21 cellular contexts compared by ENCODE assay signal in the genomic region with DNA sequence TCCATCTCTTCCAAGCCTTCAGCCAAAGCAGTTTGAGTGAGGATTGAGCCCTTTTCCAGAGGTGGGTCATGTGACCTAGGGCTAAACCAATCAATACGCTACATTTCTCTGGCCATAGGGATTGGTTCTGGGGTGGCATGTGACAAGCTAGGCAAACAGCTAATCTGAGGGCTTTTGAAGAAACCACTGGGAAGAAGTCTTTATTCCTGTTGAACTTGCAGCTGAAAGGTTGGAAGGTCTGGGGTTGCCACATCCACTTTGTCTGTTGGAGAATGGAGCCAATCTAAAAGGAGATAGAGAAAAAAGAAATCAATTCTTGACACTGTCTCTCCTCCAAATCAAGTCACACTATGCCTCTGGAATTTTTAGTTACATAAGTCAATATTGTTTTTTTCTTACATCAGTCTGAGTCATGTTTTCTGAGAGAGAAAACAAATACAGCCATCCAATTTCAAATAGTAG.
DNase-seq lines count a peak whose midpoint lies in the region; ATAC-seq and TF ChIP-seq lines count a peak whose summit lies in the region.
"Had no signal": no experiment of that assay in that cellular context is flagged by ENCODE, and none has a peak within 500 bp of the region (broad histone marks: within the 10 kb centered on the region; RNA-seq: fewer than 3 reads in every experiment).

No MANE protein-coding gene starts in this region.

- TF ChIP-seq CTCF in chondrocyte (IDR thresholded peaks at IDR 0.05) (no peak), mesothelial cell of epicardium (IDR thresholded peaks at IDR 0.05; ENCODE audit: unreplicated experiment) (no peak), lower leg skin (IDR thresholded peaks at IDR 0.05) (no peak), GM20000 (IDR thresholded peaks at IDR 0.05; ENCODE audit: extremely low read depth, missing control alignments) (no peak)

- no peaks in the 10 kb centered on the region for H3K9me3 Mint-ChIP-seq in chondrocyte (ENCODE audit: low read depth)
- no peaks in the 10 kb centered on the region for H3K9me3 Mint-ChIP-seq in mesothelial cell of epicardium
- H3K9me3 Mint-ChIP-seq: activated CD4-positive, alpha-beta T cell treated with anti-CD3 and anti-CD28 coated beads, Interleukin-2, amount 10 ng/mL, durations not matched to agents 24 days and 14 days had no signal

- H3K4me3 ChIP-seq in lower leg skin (ENCODE audit: low read depth, poor library complexity, severe bottlenecking), result no peak overlapping the region
- H3K4me3 ChIP-seq: body of pancreas, dorsolateral prefrontal cortex, GM12878, heart right ventricle, Peyer's patch, right lobe of liver, stomach had no signal

- DNase-seq in AG20443 (ENCODE audit: low spot score), result peak; percentile 29
- peak; percentile 42 for DNase-seq in NCI-H226
- DNase-seq in chondrocyte (ENCODE audit: low spot score), result no peak
- no peak for DNase-seq in mesothelial cell of epicardium (ENCODE audit: low spot score in 2 of 2, unreplicated experiment in 2 of 2)
- DNase-seq in lower leg skin (ENCODE audit: low spot score in 2 of 2), result no peak
- DNase-seq in NCI-H526 treated with DMSO at 0.1 percent for 48 hours (lab: John Stamatoyannopoulos, UW), result no peak
- no peak for DNase-seq in GM20000 (ENCODE audit: low spot score)
- DNase-seq: activated CD4-positive, alpha-beta T cell treated with anti-CD3 and anti-CD28 coated beads, Interleukin-2, amount 10 ng/mL, durations not matched to agents 24 days and 14 days; activated naive CD4-positive, alpha-beta T cell treated with Interleukin-2 at 50 U/mL for 16 hours; body of pancreas; dorsolateral prefrontal cortex; heart right ventricle; NCI-H2029 treated with DMSO at 0.1 percent for 48 hours; NCI-H774; Peyer's patch; right lobe of liver; stimulated activated CD4-positive, alpha-beta T cell treated with anti-CD3 and anti-CD28 coated beads, Interleukin-1b, Interleukin-23, amount 100 ng/mL, for 48 hours; stomach had no signal

- 80 to 93% methylated on average over 1 of the region's 1 CpG for WGBS in lower leg skin, 2 donors

- H3K27ac Mint-ChIP-seq in chondrocyte (ENCODE audit: unreplicated experiment) (peak overlapping the region; percentile 62), mesothelial cell of epicardium (peak overlapping the region; percentile 24)
- H3K27ac Mint-ChIP-seq: activated CD4-positive, alpha-beta T cell treated with anti-CD3 and anti-CD28 coated beads, Interleukin-2, amount 10 ng/mL, durations not matched to agents 24 days and 14 days; IgD-negative memory B cell had no signal

- H3K4me1 Mint-ChIP-seq in chondrocyte (ENCODE audit: low read depth) (peaks cover 23% of the 10 kb centered on the region), mesothelial cell of epicardium (peaks cover 35% of the 10 kb centered on the region)
- H3K4me1 Mint-ChIP-seq: activated CD4-positive, alpha-beta T cell treated with anti-CD3 and anti-CD28 coated beads, Interleukin-2, amount 10 ng/mL, durations not matched to agents 24 days and 14 days; IgD-negative memory B cell had no signal

- no peak for TF ChIP-seq POLR2A in lower leg skin (IDR thresholded peaks at IDR 0.05)

- H3K4me3 Mint-ChIP-seq in chondrocyte (ENCODE audit: unreplicated experiment), result no peak overlapping the region
- no peak overlapping the region for H3K4me3 Mint-ChIP-seq in mesothelial cell of epicardium
- H3K4me3 Mint-ChIP-seq: activated CD4-positive, alpha-beta T cell treated with anti-CD3 and anti-CD28 coated beads, Interleukin-2, amount 10 ng/mL, durations not matched to agents 24 days and 14 days; IgD-negative memory B cell had no signal

- ATAC-seq in GM21529 (IDR thresholded peaks at IDR 0.05; ENCODE audit: unreplicated experiment), result no peak
- ATAC-seq: body of pancreas, GM12878, heart right ventricle had no signal

- H3K27me3 Mint-ChIP-seq in chondrocyte (ENCODE audit: low read depth) (no peaks in the 10 kb centered on the region), mesothelial cell of epicardium (ENCODE audit: low read depth) (no peaks in the 10 kb centered on the region)
- H3K27me3 Mint-ChIP-seq: activated CD4-positive, alpha-beta T cell treated with anti-CD3 and anti-CD28 coated beads, Interleukin-2, amount 10 ng/mL, durations not matched to agents 24 days and 14 days; IgD-negative memory B cell had no signal

- no peaks in the 10 kb centered on the region for H3K36me3 Mint-ChIP-seq in chondrocyte (ENCODE audit: low read depth)
- H3K36me3 Mint-ChIP-seq in mesothelial cell of epicardium, result no peaks in the 10 kb centered on the region
- H3K36me3 Mint-ChIP-seq: IgD-negative memory B cell had no signal

- intact Hi-C loops in lower leg skin (cut with DNase I; ENCODE audit: low total_unique reads), result no loop called here

Comparison
In these comparisons a context has a peak if more than half of its experiments do, and no peak if none do; other contexts are left out.
1. DNase-seq: peak in AG20443 (single experiment) and NCI-H226 (single experiment); none in chondrocyte (single experiment), mesothelial cell of epicardium (0 of 2), lower leg skin (0 of 2), NCI-H526 treated with DMSO at 0.1 percent for 48 hours (single experiment) and GM20000 (single experiment).